Comparison of ENCODE assay signal across 21 cellular contexts in genomic region chr3:61625429-61625828, GRCh38.
"Had no signal": no experiment of that assay in that cellular context is flagged by ENCODE, and none has a peak within 500 bp of the region (broad histone marks: within the 10 kb centered on the region; RNA-seq: fewer than 3 reads in every experiment).

No MANE protein-coding gene starts in this region.

- DNase-seq: colonic mucosa; cortex of kidney; effector CD4-positive, alpha-beta T cell; effector memory CD4-positive, alpha-beta T cell; foreskin keratinocyte; gastrocnemius medialis; glutamatergic neuron; head of caudate nucleus; heart right ventricle; hippocampal formation; left cardiac atrium; left lung; left ventricle myocardium superior; lower lobe of right lung; mesenchymal stem cell; mucosa of descending colon; naive B cell; naive thymus-derived CD8-positive, alpha-beta T cell had no signal

- H3K27me3 Mint-ChIP-seq: dendritic cell treated with granulocyte-macrophage colony-stimulating factor and Interleukin-4, amounts not matched to agents 40 ng/mL and 50 ng/mL, for 4 days had no signal

- H3K27me3 ChIP-seq: colonic mucosa, esophagus muscularis mucosa, foreskin keratinocyte, gastrocnemius medialis, heart right ventricle, left lung had no signal

- H3K27ac ChIP-seq: colonic mucosa, esophagus muscularis mucosa, foreskin keratinocyte, gastrocnemius medialis, heart right ventricle, left lung, lower lobe of right lung had no signal

- H3K36me3 ChIP-seq: colonic mucosa, esophagus muscularis mucosa, gastrocnemius medialis, left lung, lower lobe of right lung had no signal

- H3K4me1 Mint-ChIP-seq: naive B cell had no signal

- H3K9me3 ChIP-seq: colonic mucosa, esophagus muscularis mucosa, gastrocnemius medialis, heart right ventricle, left lung, lower lobe of right lung, mucosa of descending colon had no signal

- H3K36me3 Mint-ChIP-seq: naive thymus-derived CD8-positive, alpha-beta T cell had no signal

- H3K27ac Mint-ChIP-seq: dendritic cell treated with granulocyte-macrophage colony-stimulating factor and Interleukin-4, amounts not matched to agents 40 ng/mL and 50 ng/mL, for 4 days; mesothelial cell of epicardium; naive B cell; naive thymus-derived CD8-positive, alpha-beta T cell had no signal

- H3K4me3 ChIP-seq: colonic mucosa, esophagus muscularis mucosa, gastrocnemius medialis, heart right ventricle, left lung, lower lobe of right lung, mucosa of descending colon had no signal

- ATAC-seq: foreskin keratinocyte; gastrocnemius medialis; heart right ventricle; left cardiac atrium; left lung; left ventricle myocardium superior; lower lobe of right lung; mucosa of descending colon; naive thymus-derived CD8-positive, alpha-beta T cell had no signal

- H3K4me1 ChIP-seq: colonic mucosa had no signal

- H3K4me3 Mint-ChIP-seq: dendritic cell treated with granulocyte-macrophage colony-stimulating factor and Interleukin-4, amounts not matched to agents 40 ng/mL and 50 ng/mL, for 4 days; mesothelial cell of epicardium; naive B cell; naive thymus-derived CD8-positive, alpha-beta T cell had no signal

- H3K9me3 Mint-ChIP-seq: dendritic cell treated with granulocyte-macrophage colony-stimulating factor and Interleukin-4, amounts not matched to agents 40 ng/mL and 50 ng/mL, for 4 days had no signal
